In the genomic region with DNA sequence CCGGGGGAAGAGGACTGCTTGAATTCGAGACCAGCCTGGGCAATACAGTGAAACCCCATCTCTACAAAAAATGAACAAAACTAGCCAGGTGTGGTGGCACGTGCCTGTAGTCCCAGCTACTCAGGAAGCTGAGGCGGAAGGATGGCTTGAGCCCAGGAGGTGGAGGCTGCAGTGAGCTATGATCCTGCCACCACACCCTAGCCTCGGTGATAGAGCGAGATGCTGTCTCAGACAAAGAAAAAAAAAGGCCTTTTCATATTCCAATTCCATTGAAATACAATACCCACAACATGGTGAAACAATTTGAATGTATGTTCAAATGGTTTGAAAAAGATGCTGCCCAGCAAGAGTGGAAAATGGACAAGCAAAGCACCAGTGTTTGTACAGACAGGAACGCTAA, we compare ENCODE assay signal across 24 cellular contexts.
"Had no signal": no experiment of that assay in that cellular context is flagged by ENCODE, and none has a peak within 500 bp of the region (broad histone marks: within the 10 kb centered on the region; RNA-seq: fewer than 3 reads in every experiment).

No MANE protein-coding gene starts in this region.

- FAIRE-seq: endometrium, kidney, urothelium cell line had no signal

- H3K4me1 ChIP-seq: left ventricle myocardium inferior, lower lobe of right lung, parathyroid adenoma, psoas muscle, sigmoid colon had no signal

- H2AFZ ChIP-seq: parathyroid adenoma had no signal

- H3K9ac ChIP-seq: parathyroid adenoma had no signal

- DNase-seq: effector memory CD4-positive, alpha-beta T cell; esophagus squamous epithelium; foreskin keratinocyte; kidney; left cardiac atrium; left ventricle myocardium inferior; lower lobe of right lung; midbrain; naive B cell; occipital lobe; psoas muscle; retina; sigmoid colon; stimulated activated CD4-positive, alpha-beta T cell treated with anti-CD3 and anti-CD28 coated beads, Interleukin-12 subunit alpha, Interleukin-12 subunit beta, amount 100 ng/mL, for 4 hours; stimulated activated naive CD4-positive, alpha-beta T cell treated with Interleukin-2 at 50 U/mL for 16 hours; thyroid gland had no signal

- H3K4me3 ChIP-seq: esophagus squamous epithelium, left ventricle myocardium inferior, lower lobe of right lung, psoas muscle, sigmoid colon, skin epidermis, suprapubic skin, thyroid gland had no signal

- H3K27me3 ChIP-seq: foreskin keratinocyte, sigmoid colon, suprapubic skin, thyroid gland had no signal

- H3K79me2 ChIP-seq: parathyroid adenoma had no signal

- H3K9me3 ChIP-seq: esophagus squamous epithelium, lower lobe of right lung, psoas muscle, sigmoid colon, suprapubic skin, thyroid gland had no signal

- H3K36me3 Mint-ChIP-seq: memory B cell, naive B cell, type B pancreatic cell had no signal

- H3K36me3 ChIP-seq: esophagus squamous epithelium, left ventricle myocardium inferior, lower lobe of right lung, sigmoid colon, suprapubic skin, thyroid gland had no signal

- H3K27ac Mint-ChIP-seq: memory B cell, nephron, type B pancreatic cell had no signal

- H3K27ac ChIP-seq: esophagus squamous epithelium, foreskin keratinocyte, left ventricle myocardium inferior, lower lobe of right lung, parathyroid adenoma, psoas muscle, sigmoid colon, skin epidermis, suprapubic skin, thyroid gland had no signal

- H3K27me3 Mint-ChIP-seq: memory B cell, naive B cell, type B pancreatic cell had no signal

- H3K4me3 Mint-ChIP-seq: memory B cell, naive B cell, nephron, type B pancreatic cell had no signal

- ATAC-seq: foreskin keratinocyte, left cardiac atrium, lower lobe of right lung, psoas muscle had no signal

- H3K4me1 Mint-ChIP-seq: naive B cell, nephron had no signal

- H3K9me3 Mint-ChIP-seq: memory B cell, nephron, type B pancreatic cell had no signal
